Comparison of ENCODE assay signal across 22 cellular contexts in genomic region chr5:99348597-99348996, GRCh38.
"Had no signal": no experiment of that assay in that cellular context is flagged by ENCODE, and none has a peak within 500 bp of the region (broad histone marks: within the 10 kb centered on the region; RNA-seq: fewer than 3 reads in every experiment).

No MANE protein-coding gene starts in this region.

- H3K4me3 ChIP-seq: adrenal gland had no signal

- H3K4me1 ChIP-seq: adrenal gland had no signal

- H3K9me3 ChIP-seq: adrenal gland had no signal

- H3K36me3 ChIP-seq: adrenal gland had no signal

- H3K27me3 ChIP-seq: adrenal gland had no signal

- H3K27ac ChIP-seq: adrenal gland, VCaP had no signal

- DNase-seq: activated CD4-positive, alpha-beta memory T cell treated with anti-CD3 and anti-CD28 coated beads for 36 hours; activated CD4-positive, alpha-beta T cell treated with anti-CD3 and anti-CD28 coated beads, Interleukin-2, amount 10 ng/mL, durations not matched to agents 7 days and 5 days; activated CD4-positive, CD25-positive, alpha-beta regulatory T cell; activated CD8-positive, alpha-beta memory T cell treated with anti-CD3 and anti-CD28 coated beads for 24 hours; activated naive CD4-positive, alpha-beta T cell treated with anti-CD3 and anti-CD28 coated beads, Interleukin-2, amount 50 U/mL, for 16 hours; activated naive CD8-positive, alpha-beta T cell treated with anti-CD3 and anti-CD28 coated beads, Interleukin-2, amount 10 ng/mL, durations not matched to agents 7 days and 5 days; activated T-cell treated with anti-CD3 and anti-CD28 coated beads, Interleukin-2, amount 50 U/mL, for 48 hours; adrenal gland; anterior cingulate cortex; cerebellar nuclear complex; MV-4-11; NCI-H1092 treated with DMSO at 0.1 percent for 48 hours; NCI-H1417 treated with DMSO at 0.1 percent for 48 hours; NCI-H1694; NCI-H345; NCI-H510A; NCI-H526 treated with DMSO at 0.1 percent for 48 hours; NCI-H82; NK-92 treated with Interleukin-12 subunit alpha and Interleukin-12 subunit beta, amount 100 ng/mL, for 24 hours; SHP77 treated with DMSO at 0.1 percent for 48 hours; T-helper 1 cell had no signal
